Comparison of ENCODE assay signal across 1 cellular context in genomic region chr2:177262137-177262536, GRCh38.
A peak's percentile ranks its signal among the peaks of the same experiment; 100 is the strongest.
TF ChIP-seq lines count a peak whose summit lies in the region.

No MANE protein-coding gene starts in this region.

TF ChIP-seq in K562, 482 proteins besides CTCF, POLR2A, EP300 and RAD21 (continues in another document):
- TF ChIP-seq GATAD2A (IDR thresholded peaks at IDR 0.05) (no peak), CAMTA2 (CRISPR knock-in tag; conservative IDR thresholded peaks at IDR 0.05) (no peak), HSF4 (CRISPR knock-in tag; IDR thresholded peaks at IDR 0.05; ENCODE audit: borderline replicate concordance) (no peak), ZNF197 (CRISPR knock-in tag; IDR thresholded peaks at IDR 0.05; ENCODE audit: low read depth) (no peak), ZNF263 (CRISPR knock-in tag; IDR thresholded peaks at IDR 0.05; ENCODE audit: borderline replicate concordance) (no peak), ZZZ3 (IDR thresholded peaks at IDR 0.05) (no peak), HDAC1 (IDR thresholded peaks at IDR 0.05) (no peak), JUNB (CRISPR knock-in tag; conservative IDR thresholded peaks at IDR 0.05) (no peak), CUX1 (CRISPR knock-in tag; IDR thresholded peaks at IDR 0.05) (no peak), IRF1 (CRISPR knock-in tag; IDR thresholded peaks at IDR 0.05; ENCODE audit: borderline replicate concordance) (no peak), ZNF699 (CRISPR knock-in tag; IDR thresholded peaks at IDR 0.05; ENCODE audit: insufficient replicate concordance) (no peak), EWSR1 (IDR thresholded peaks at IDR 0.05; ENCODE audit: borderline replicate concordance, low read depth, partially characterized antibody) (no peak), SLC30A9 (CRISPR knock-in tag; IDR thresholded peaks at IDR 0.05) (no peak), SP2 (IDR thresholded peaks at IDR 0.05; ENCODE audit: extremely low read depth, low read depth, low read length, poor library complexity, severe bottlenecking) (no peak), PRDM10 (IDR thresholded peaks at IDR 0.05; ENCODE audit: partially characterized antibody) (peak; percentile 91), ERF (CRISPR knock-in tag; IDR thresholded peaks at IDR 0.05) (no peak), MCM2 (IDR thresholded peaks at IDR 0.05; ENCODE audit: low read depth) (no peak), GABPA (tag; conservative IDR thresholded peaks at IDR 0.05; ENCODE audit: low read depth) (no peak), DACH1 (IDR thresholded peaks at IDR 0.05; ENCODE audit: partially characterized antibody) (no peak), RBFOX2 (IDR thresholded peaks at IDR 0.05; ENCODE audit: low read depth, low read length) (0 out of 2 replicates have a peak, but pooled peaks have one; percentile 0), TEAD4 (IDR thresholded peaks at IDR 0.05; ENCODE audit: low read length) (peak; percentile 56), TEAD4 (CRISPR knock-in tag; IDR thresholded peaks at IDR 0.05; ENCODE audit: borderline replicate concordance) (no peak), SMARCA4 (IDR thresholded peaks at IDR 0.05) (peak; percentile 46; the same call in 1 of the 2 replicates), SMARCB1 (IDR thresholded peaks at IDR 0.05; ENCODE audit: insufficient read length, low read depth) (no peak), HNRNPUL1 (IDR thresholded peaks at IDR 0.05; ENCODE audit: low read length) (no peak), HLTF (IDR thresholded peaks at IDR 0.05) (no peak), ZFX (CRISPR knock-in tag; IDR thresholded peaks at IDR 0.05) (no peak), ELF2 (CRISPR knock-in tag; IDR thresholded peaks at IDR 0.05) (no peak), ZBED1 (IDR thresholded peaks at IDR 0.05) (no peak), ZMIZ1 (IDR thresholded peaks at IDR 0.05; ENCODE audit: low read depth in 2 of 2, low read length in 2 of 2) (no peak), ZEB2 (IDR thresholded peaks at IDR 0.05) (peak; percentile 49; the same call in 1 of the 2 replicates), EGR1 (conservative IDR thresholded peaks at IDR 0.05) (no peak), GABPB1 (CRISPR knock-in tag; IDR thresholded peaks at IDR 0.05) (no peak), MTF1 (CRISPR knock-in tag; IDR thresholded peaks at IDR 0.05; ENCODE audit: borderline replicate concordance) (no peak), HCFC1 (IDR thresholded peaks at IDR 0.05; ENCODE audit: low read depth, low read length) (no peak), STAT6 (CRISPR knock-in tag; IDR thresholded peaks at IDR 0.05) (no peak), CBFA2T2 (conservative IDR thresholded peaks at IDR 0.05) (0 out of 2 replicates have a peak, but pooled peaks have one; percentile 29), NEUROD1 (IDR thresholded peaks at IDR 0.05; ENCODE audit: borderline replicate concordance, low read depth, low read length, partially characterized antibody) (no peak), LEF1 (IDR thresholded peaks at IDR 0.05) (no peak), E2F4 (CRISPR knock-in tag; IDR thresholded peaks at IDR 0.05; ENCODE audit: low read depth) (no peak), TCF3 (CRISPR knock-in tag; IDR thresholded peaks at IDR 0.05) (peak; percentile 36; the same call in 1 of the 2 replicates), ZBTB12 (CRISPR knock-in tag; IDR thresholded peaks at IDR 0.05) (no peak), MYBL2 (IDR thresholded peaks at IDR 0.05; ENCODE audit: low read depth) (no peak), MYBL2 (CRISPR knock-in tag; IDR thresholded peaks at IDR 0.05; ENCODE audit: borderline replicate concordance) (no peak), FOXP4 (CRISPR knock-in tag; IDR thresholded peaks at IDR 0.05; ENCODE audit: borderline replicate concordance) (no peak)
